In the genomic region with DNA sequence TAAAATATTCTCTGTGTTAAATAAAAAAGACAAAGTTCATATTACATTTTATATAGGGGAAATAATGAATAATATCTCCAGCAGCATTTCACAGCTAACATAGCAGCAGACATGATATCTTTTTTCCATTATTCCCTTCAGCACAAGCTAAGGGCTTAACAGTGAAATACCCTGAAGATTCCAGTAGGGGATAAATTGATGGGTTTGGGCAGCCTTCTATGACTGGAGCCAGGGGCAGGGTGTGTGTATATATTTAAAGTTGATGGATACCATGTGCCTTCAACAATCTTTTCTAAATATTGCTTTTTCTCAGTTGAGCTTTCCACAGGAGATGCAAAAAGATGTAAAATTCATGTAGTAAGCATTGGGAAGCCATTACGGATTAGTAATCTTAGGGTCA, we compare ENCODE assay signal across 1 cellular context.
TF ChIP-seq lines count a peak whose summit lies in the region.

No MANE protein-coding gene starts in this region.

TF ChIP-seq in H1, 55 proteins besides CTCF, POLR2A, EP300 and RAD21:
- TF ChIP-seq MAFK (IDR thresholded peaks at IDR 0.05; ENCODE audit: low read depth, low read length) (no peak), TAF7 (optimal IDR thresholded peaks at IDR 0.05; ENCODE audit: borderline replicate concordance, low read depth, low read length) (no peak), GTF2F1 (IDR thresholded peaks at IDR 0.05; ENCODE audit: borderline replicate concordance, low read depth, low read length) (no peak)
- TF ChIP-seq, protein P1, sequence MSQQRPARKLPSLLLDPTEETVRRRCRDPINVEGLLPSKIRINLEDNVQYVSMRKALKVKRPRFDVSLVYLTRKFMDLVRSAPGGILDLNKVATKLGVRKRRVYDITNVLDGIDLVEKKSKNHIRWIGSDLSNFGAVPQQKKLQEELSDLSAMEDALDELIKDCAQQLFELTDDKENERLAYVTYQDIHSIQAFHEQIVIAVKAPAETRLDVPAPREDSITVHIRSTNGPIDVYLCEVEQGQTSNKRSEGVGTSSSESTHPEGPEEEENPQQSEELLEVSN (IDR thresholded peaks at IDR 0.05), result no peak
TF ChIP-seq in H1: peak in this region for 0.
